ENCODE assay signal across 24 cellular contexts in the genomic region with DNA sequence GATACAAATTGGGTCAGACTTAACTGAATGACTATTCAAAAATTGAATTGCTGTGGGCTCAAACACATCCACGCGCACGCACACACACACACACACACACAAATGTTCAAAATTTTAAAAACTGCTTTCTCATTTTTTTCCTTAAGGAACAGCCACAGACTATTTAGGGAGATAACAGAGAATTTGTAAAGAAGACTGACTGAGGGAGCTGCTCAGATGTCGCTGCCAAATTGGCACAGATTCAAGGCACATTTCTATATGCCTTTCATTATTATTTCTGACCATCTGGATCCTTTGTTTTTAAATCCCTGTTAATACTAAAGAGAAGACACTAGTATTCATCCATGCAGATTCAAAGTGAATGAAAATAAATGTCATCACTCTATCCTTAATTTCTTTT.
DNase-seq lines count a peak whose midpoint lies in the region; ATAC-seq and TF ChIP-seq lines count a peak whose summit lies in the region.
"Had no signal": no experiment of that assay in that cellular context is flagged by ENCODE, and none has a peak within 500 bp of the region (broad histone marks: within the 10 kb centered on the region; RNA-seq: fewer than 3 reads in every experiment).

No MANE protein-coding gene starts in this region.

- peak; percentile 34 for DNase-seq in A172 (ENCODE audit: low spot score)
- no peak for DNase-seq in HCT116 (ENCODE audit: low read depth, low spot score)
- no peak for DNase-seq in PC-3
- DNase-seq in fibroblast of lung (ENCODE audit: low read depth in 2 of 2) = peak; percentile 24 to 45
- DNase-seq in SKM-1 treated with dmso at 0.1 percent for 144 hours (lab: John Stamatoyannopoulos, UW; ENCODE audit: unreplicated experiment) = no peak
- DNase-seq in HuH-7 (ENCODE audit: low spot score) = no peak
- no peak for DNase-seq in UCSD-AML1 (lab: John Stamatoyannopoulos, UW; ENCODE audit: unreplicated experiment)
- DNase-seq: activated naive CD4-positive, alpha-beta T cell treated with anti-CD3 and anti-CD28 coated beads, Interleukin-2, amount 50 U/mL, for 16 hours; activated T-cell treated with anti-CD3 and anti-CD28 coated beads for 4 hours; body of pancreas; CD4-positive, CD25-positive, alpha-beta regulatory T cell; heart left ventricle; natural killer cell; NCI-H187 treated with DMSO at 0.1 percent for 48 hours; NCI-H774; psoas muscle; RPMI8226; stimulated activated naive CD4-positive, alpha-beta T cell treated with Interleukin-2 at 50 U/mL for 16 hours; T-cell; transverse colon had no signal

- H3K79me2 ChIP-seq in HCT116 (ENCODE audit: insufficient read depth, low read length) (no peaks in the 10 kb centered on the region), PC-3 (ENCODE audit: low read length) (no peaks in the 10 kb centered on the region), fibroblast of lung (ENCODE audit: control insufficient read depth, insufficient read depth, low read length) (no peaks in the 10 kb centered on the region)

- H2AFZ ChIP-seq in HCT116 (ENCODE audit: low read depth, low read length, poor library complexity, severe bottlenecking) = peak overlapping the region; percentile 13
- H2AFZ ChIP-seq in PC-3 (ENCODE audit: low read length) = no peak overlapping the region
- H2AFZ ChIP-seq in fibroblast of lung (ENCODE audit: low read length) = no peak overlapping the region

- no TSS peak for BruUV-seq in HCT116 (replicated peaks; lab: Mats Ljungman, UMichigan)
- BruUV-seq in PC-3 (replicated peaks; lab: Mats Ljungman, UMichigan) = no TSS peak

- CTCF ChIA-PET in HCT116 (lab: Charles Lee) = interaction anchor here (1.2 kb wide), 1 partner anchor 13 kb away, joined by 7 read pairs; no protein-coding TSS in a partner anchor
- CTCF ChIA-PET in PC-3 (lab: Charles Lee) = no interaction called here

- H3K4me3 ChIP-seq in HCT116 (replicated peaks in 1 of 2; ENCODE audit: low read depth in 1 of 2, low read length in 2 of 2) = no peak overlapping the region
- no peak overlapping the region for H3K4me3 ChIP-seq in PC-3 (ENCODE audit: low read length)
- H3K4me3 ChIP-seq in fibroblast of lung (replicated peaks in 1 of 4; ENCODE audit: control extremely low read depth in 1 of 4, insufficient read depth in 1 of 4, low read depth in 3 of 4, low read length in 4 of 4) = no peak overlapping the region
- H3K4me3 ChIP-seq: A549, body of pancreas, heart left ventricle, lung, psoas muscle, transverse colon had no signal

- no peak for TF ChIP-seq RAD21 in HCT116 (IDR thresholded peaks at IDR 0.05; ENCODE audit: low read depth)

- intact Hi-C loops in HCT116 (cut with micrococcal nuclease) (no loop called here), PC-3 (cut with micrococcal nuclease) (no loop called here)

- H3K27ac ChIP-seq in HCT116 (ENCODE audit: low read depth, low read length) = no peak overlapping the region
- peak overlapping the region; percentile 56 for H3K27ac ChIP-seq in PC-3 (ENCODE audit: low read length)
- H3K27ac ChIP-seq in fibroblast of lung (ENCODE audit: insufficient read depth, low read length) = no peak overlapping the region
- H3K27ac ChIP-seq: A549, body of pancreas, heart left ventricle, psoas muscle, transverse colon had no signal

- peaks cover 6% of the 10 kb centered on the region; the same call in 1 of the 2 replicates for H3K9me2 ChIP-seq in HCT116 (ENCODE audit: insufficient read depth)
- H3K9me2 ChIP-seq in PC-3 (replicated peaks; ENCODE audit: low read length) = no peaks in the 10 kb centered on the region

- ATAC-seq in HCT116 (no peak), PC-3 (no peak), GM18517 (IDR thresholded peaks at IDR 0.05; ENCODE audit: unreplicated experiment) (no peak)
- ATAC-seq: A549, body of pancreas, esophagus mucosa, natural killer cell, psoas muscle, T-cell had no signal

- H3F3A ChIP-seq in PC-3 (ENCODE audit: low read length, unreplicated experiment) = peaks cover 6% of the 10 kb centered on the region

- no peak for TF ChIP-seq POLR2A in HCT116 (IDR thresholded peaks at IDR 0.05; ENCODE audit: borderline replicate concordance, extremely low read depth, insufficient read depth, insufficient read length)

- H3K27me3 ChIP-seq in HCT116 (ENCODE audit: insufficient read depth, low read length) (no peaks in the 10 kb centered on the region), PC-3 (ENCODE audit: low read length) (no peaks in the 10 kb centered on the region), fibroblast of lung (ENCODE audit: control insufficient read depth, insufficient read depth, low read length) (no peaks in the 10 kb centered on the region)
- H3K27me3 ChIP-seq: body of pancreas, heart left ventricle, transverse colon had no signal

- TF ChIP-seq CTCF in HCT116 (IDR thresholded peaks at IDR 0.05 in 2 of 3, conservative IDR thresholded peaks at IDR 0.05 in 1 of 3; ENCODE audit: borderline replicate concordance in 1 of 3, insufficient read depth in 1 of 3, low read depth in 2 of 3, low read length in 2 of 3) (no peak), PC-3 (conservative IDR thresholded peaks at IDR 0.05; ENCODE audit: low read depth, low read length) (no peak), fibroblast of lung (conservative IDR thresholded peaks at IDR 0.05 in 1 of 2, IDR thresholded peaks at IDR 0.05 in 1 of 2; ENCODE audit: low read depth in 1 of 2, low read length in 2 of 2) (no peak)

- H3K9ac ChIP-seq in HCT116 (ENCODE audit: low read length) (no peak overlapping the region), PC-3 (ENCODE audit: low read length) (no peak overlapping the region), fibroblast of lung (ENCODE audit: insufficient read depth, low read length) (no peak overlapping the region)

- H4K20me1 ChIP-seq in HCT116 (ENCODE audit: insufficient read depth) (no peaks in the 10 kb centered on the region), PC-3 (ENCODE audit: low read length) (no peaks in the 10 kb centered on the region), fibroblast of lung (ENCODE audit: control insufficient read depth, extremely low read depth, insufficient read depth, low read length) (no peaks in the 10 kb centered on the region)

- H3K9me3 ChIP-seq in HCT116 (ENCODE audit: control insufficient read depth in 1 of 2, insufficient read depth in 1 of 2, low read depth in 1 of 2, low read length in 2 of 2) (no peaks in the 10 kb centered on the region; a peak in 2 of 4 replicates), PC-3 (ENCODE audit: low read length) (peaks cover 12% of the 10 kb centered on the region), fibroblast of lung (ENCODE audit: control insufficient read depth, insufficient read depth, low read depth, low read length) (no peaks in the 10 kb centered on the region)
- H3K9me3 ChIP-seq: A549, body of pancreas had no signal

- POLR2A ChIA-PET in HCT116 (lab: Charles Lee) = interaction anchor here (0.7 kb wide), 1 partner anchor 378 kb away, joined by 3 read pairs; no protein-coding TSS in a partner anchor
- POLR2A ChIA-PET in PC-3 (lab: Charles Lee; ENCODE audit: unreplicated experiment) = interaction anchor here (0.6 kb wide), 1 partner anchor 13 kb away, joined by 5 read pairs; no protein-coding TSS in a partner anchor

- H3K4me2 ChIP-seq in HCT116 (ENCODE audit: low read length) = 0 out of 2 replicates have a peak overlapping the region, but pooled peaks have one; percentile 24
- H3K4me2 ChIP-seq in PC-3 (ENCODE audit: low read length) = no peak overlapping the region
- H3K4me2 ChIP-seq in fibroblast of lung (ENCODE audit: extremely low read depth, insufficient read depth, low read length) = no peak overlapping the region
- H3K4me2 ChIP-seq: A549 had no signal

- H3K36me3 ChIP-seq in HCT116 (ENCODE audit: control insufficient read depth in 1 of 2, insufficient read depth in 2 of 2, low read length in 2 of 2) (no peaks in the 10 kb centered on the region), PC-3 (ENCODE audit: low read depth, low read length) (peaks cover 4% of the 10 kb centered on the region; the same call in 1 of the 2 replicates), fibroblast of lung (ENCODE audit: control insufficient read depth, insufficient read depth, low read length) (no peaks in the 10 kb centered on the region)
- H3K36me3 ChIP-seq: heart left ventricle, transverse colon had no signal

- H3K4me1 ChIP-seq in HCT116 (ENCODE audit: control insufficient read depth in 1 of 2, insufficient read depth in 2 of 2, low read length in 2 of 2) (peaks cover 9 to 10% of the 10 kb centered on the region in 2 experiments; a peak in 3 of 4 replicates), PC-3 (ENCODE audit: insufficient read depth, low read length) (peaks cover 13% of the 10 kb centered on the region), fibroblast of lung (ENCODE audit: control insufficient read depth, extremely low read depth, insufficient read depth, low read length) (no peaks in the 10 kb centered on the region)
- H3K4me1 ChIP-seq: A549, body of pancreas, psoas muscle, transverse colon had no signal

- RAD21 ChIA-PET in HCT116 (lab: Charles Lee; ENCODE audit: low non-redundant PET in 1 of 2, low total read pairs in 2 of 2, uncharacterized antibody in 2 of 2, unreplicated experiment in 2 of 2) = no interaction called here

TF ChIP-seq in HCT116, 20 proteins besides CTCF, POLR2A, EP300 and RAD21:
- TF ChIP-seq, protein P1, sequence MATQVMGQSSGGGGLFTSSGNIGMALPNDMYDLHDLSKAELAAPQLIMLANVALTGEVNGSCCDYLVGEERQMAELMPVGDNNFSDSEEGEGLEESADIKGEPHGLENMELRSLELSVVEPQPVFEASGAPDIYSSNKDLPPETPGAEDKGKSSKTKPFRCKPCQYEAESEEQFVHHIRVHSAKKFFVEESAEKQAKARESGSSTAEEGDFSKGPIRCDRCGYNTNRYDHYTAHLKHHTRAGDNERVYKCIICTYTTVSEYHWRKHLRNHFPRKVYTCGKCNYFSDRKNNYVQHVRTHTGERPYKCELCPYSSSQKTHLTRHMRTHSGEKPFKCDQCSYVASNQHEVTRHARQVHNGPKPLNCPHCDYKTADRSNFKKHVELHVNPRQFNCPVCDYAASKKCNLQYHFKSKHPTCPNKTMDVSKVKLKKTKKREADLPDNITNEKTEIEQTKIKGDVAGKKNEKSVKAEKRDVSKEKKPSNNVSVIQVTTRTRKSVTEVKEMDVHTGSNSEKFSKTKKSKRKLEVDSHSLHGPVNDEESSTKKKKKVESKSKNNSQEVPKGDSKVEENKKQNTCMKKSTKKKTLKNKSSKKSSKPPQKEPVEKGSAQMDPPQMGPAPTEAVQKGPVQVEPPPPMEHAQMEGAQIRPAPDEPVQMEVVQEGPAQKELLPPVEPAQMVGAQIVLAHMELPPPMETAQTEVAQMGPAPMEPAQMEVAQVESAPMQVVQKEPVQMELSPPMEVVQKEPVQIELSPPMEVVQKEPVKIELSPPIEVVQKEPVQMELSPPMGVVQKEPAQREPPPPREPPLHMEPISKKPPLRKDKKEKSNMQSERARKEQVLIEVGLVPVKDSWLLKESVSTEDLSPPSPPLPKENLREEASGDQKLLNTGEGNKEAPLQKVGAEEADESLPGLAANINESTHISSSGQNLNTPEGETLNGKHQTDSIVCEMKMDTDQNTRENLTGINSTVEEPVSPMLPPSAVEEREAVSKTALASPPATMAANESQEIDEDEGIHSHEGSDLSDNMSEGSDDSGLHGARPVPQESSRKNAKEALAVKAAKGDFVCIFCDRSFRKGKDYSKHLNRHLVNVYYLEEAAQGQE (IDR thresholded peaks at IDR 0.05; ENCODE audit: low read depth) = no peak
- peak; percentile 71 for TF ChIP-seq TCF7L2 (IDR thresholded peaks at IDR 0.05; ENCODE audit: borderline replicate concordance, extremely low read depth, insufficient read depth, insufficient read length)

Comparison
In these comparisons a context has a peak if more than half of its experiments do, and no peak if none do; other contexts are left out.
1. DNase-seq: peak in A172 (single experiment) and fibroblast of lung (2 of 2); none in HCT116 (single experiment), PC-3 (single experiment), SKM-1 treated with dmso at 0.1 percent for 144 hours (single experiment), HuH-7 (single experiment) and UCSD-AML1 (single experiment).